ENCODE assay signal across 8 cellular contexts in the genomic region with DNA sequence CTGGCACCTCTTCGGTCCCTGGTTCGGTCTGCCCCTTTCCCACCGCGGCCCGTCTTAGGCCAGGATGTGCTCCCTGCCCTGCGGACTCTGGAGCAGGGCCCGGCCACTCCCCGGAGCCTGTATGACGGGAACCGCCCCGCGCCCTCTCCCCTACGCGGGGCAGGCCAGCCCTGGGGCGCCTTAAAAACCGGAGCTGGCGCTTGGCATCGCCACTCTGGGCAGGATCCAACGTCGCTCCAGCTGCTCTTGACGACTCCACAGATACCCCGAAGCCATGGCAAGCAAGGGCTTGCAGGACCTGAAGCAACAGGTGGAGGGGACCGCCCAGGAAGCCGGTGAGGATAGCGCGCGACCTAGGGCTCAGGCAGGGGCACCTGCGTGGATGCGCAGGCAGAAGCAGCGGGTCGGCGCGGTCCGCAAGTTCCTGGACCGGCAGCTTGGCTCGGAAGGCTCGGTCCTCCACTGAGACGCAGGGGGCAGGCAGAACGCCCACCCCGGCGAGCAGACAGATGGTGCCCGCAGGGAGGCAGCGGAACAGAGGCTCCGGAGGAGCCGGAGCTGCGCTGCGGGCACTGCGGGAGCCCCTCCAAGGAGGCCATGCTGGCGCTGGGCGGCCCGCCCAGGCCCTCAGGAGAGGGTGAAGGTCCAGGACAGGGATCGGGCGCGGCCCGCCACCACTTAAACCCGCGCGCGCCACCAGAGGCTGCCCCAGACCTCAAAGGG. TPM values are rescaled to one million over a fixed set of nuclear protein-coding genes. Genes with fewer than 3 reads are reported as not detected.
DNase-seq lines count a peak whose midpoint lies in the region; ATAC-seq and TF ChIP-seq lines count a peak whose summit lies in the region.

ADIRF (plus strand) TSS at position 212 of the 723 bp plus-strand sequence; CDS start at position 275, 63 bp downstream.

- POLR2A ChIA-PET in BJ (lab: Charles Lee): interaction anchor here (0.6 kb wide), 1 partner anchor 119 kb away, joined by 3 read pairs; no protein-coding TSS in a partner anchor

- ATAC-seq in HG03159 (IDR thresholded peaks at IDR 0.05; ENCODE audit: unreplicated experiment) (no peak), HG02938 (IDR thresholded peaks at IDR 0.05; ENCODE audit: unreplicated experiment) (no peak)

- H3K4me3 Mint-ChIP-seq in nephron: peak within 1 kb of the TSS; percentile 86 to 94 (median 91)

- no peaks in the 10 kb centered on the region for H3K9me3 Mint-ChIP-seq in nephron

- peaks cover 13% of the 10 kb centered on the region for H3K27me3 Mint-ChIP-seq in nephron (ENCODE audit: low read depth)

- H3K36me3 Mint-ChIP-seq in nephron (ENCODE audit: low read depth): no peaks in the 10 kb centered on the region

- no peaks in the 10 kb centered on the region for H3K36me3 ChIP-seq in BJ (ENCODE audit: control insufficient read depth, insufficient read depth, low read length)

- H3K27ac Mint-ChIP-seq in nephron: peak within 1 kb of the TSS in 2 of 3 experiments; percentile 45 to 91

- no peak for DNase-seq in BJ (ENCODE audit: low read depth)
- DNase-seq in NCI-H2171 (lab: John Stamatoyannopoulos, UW): peak; percentile 68
- DNase-seq in epithelial cell of esophagus (ENCODE audit: low read depth): peak; percentile 89
- no peak for DNase-seq in NK-92 (lab: John Stamatoyannopoulos, UW; ENCODE audit: unreplicated experiment)
- no peak for DNase-seq in stimulated activated CD4-positive, alpha-beta T cell treated with anti-CD3 and anti-CD28 coated beads, Interleukin-4, amount 100 ng/mL, for 24 hours

- no peaks in the 10 kb centered on the region for H3K27me3 ChIP-seq in BJ (ENCODE audit: control insufficient read depth, insufficient read depth, low read length)

- peak within 1 kb of the TSS; percentile 74 for H3K4me3 ChIP-seq in BJ (ENCODE audit: low read depth, low read length)
- peak within 1 kb of the TSS; percentile 56 for H3K4me3 ChIP-seq in epithelial cell of esophagus (ENCODE audit: low read length)

- CTCF ChIA-PET in BJ (lab: Yijun Ruan, JAX): interaction anchor here (0.8 to 19.2 kb wide), 7 partner anchors 8 to 280 kb away, joined by 3 to 346 read pairs (median 10); partner anchors contain the start of gene SNCG

- no peak for TF ChIP-seq CTCF in BJ (IDR thresholded peaks at IDR 0.05; ENCODE audit: insufficient read depth, low read depth, low read length)
- no peak for TF ChIP-seq CTCF in epithelial cell of esophagus (IDR thresholded peaks at IDR 0.05; ENCODE audit: insufficient read depth, low read depth, low read length, missing control alignments)
- TF ChIP-seq CTCF in nephron (IDR thresholded peaks at IDR 0.05; ENCODE audit: unreplicated experiment in 3 of 3): no peak

- H3K4me1 Mint-ChIP-seq in nephron: peaks cover 49% of the 10 kb centered on the region

RNA-seq across cellular contexts. Expression of gene ADIRF, which starts in this region (rescaled TPM):
- polyA plus RNA-seq in BJ (2011; rRNA removed): 42.1 and 64.4 TPM in 2 replicates
- polyA minus RNA-seq in BJ (2011; rRNA and poly(A)+ RNA removed): 4.7 and 11.9 TPM in 2 replicates

Comparison
In these comparisons a context has a peak if more than half of its experiments do, and no peak if none do; other contexts are left out.
1. DNase-seq: peak in NCI-H2171 (single experiment) and epithelial cell of esophagus (single experiment); none in BJ (single experiment), NK-92 (single experiment) and stimulated activated CD4-positive, alpha-beta T cell treated with anti-CD3 and anti-CD28 coated beads, Interleukin-4, amount 100 ng/mL, for 24 hours (single experiment).